8 cellular contexts compared by ENCODE assay signal in genomic region chr2:106638043-106638442, GRCh38.
DNase-seq lines count a peak whose midpoint lies in the region; ATAC-seq and TF ChIP-seq lines count a peak whose summit lies in the region.

No MANE protein-coding gene starts in this region.

- peaks cover 6% of the 10 kb centered on the region for H3K27me3 Mint-ChIP-seq in activated T-helper 17 cell treated with anti-CD3 and anti-CD28 coated beads, Interleukin-2, amount 50 U/mL, for 72 hours

- H3K27ac ChIP-seq in heart right ventricle (no peak overlapping the region), right cardiac atrium (ENCODE audit: low read length) (no peak overlapping the region), gastroesophageal sphincter (no peak overlapping the region), upper lobe of right lung (no peak overlapping the region)

- no peaks in the 10 kb centered on the region for H3K9me3 ChIP-seq in heart right ventricle
- no peaks in the 10 kb centered on the region for H3K9me3 ChIP-seq in right cardiac atrium (ENCODE audit: control insufficient read depth, low read length)
- no peaks in the 10 kb centered on the region for H3K9me3 ChIP-seq in gastroesophageal sphincter
- H3K9me3 ChIP-seq in upper lobe of right lung: no peaks in the 10 kb centered on the region

- H3K36me3 ChIP-seq in heart right ventricle: no peaks in the 10 kb centered on the region
- no peaks in the 10 kb centered on the region for H3K36me3 ChIP-seq in gastroesophageal sphincter
- H3K36me3 ChIP-seq in upper lobe of right lung: no peaks in the 10 kb centered on the region

- intact Hi-C loops in heart right ventricle (cut with DNase I) (loop anchor here in 6 of 10 donors (5.0 to 10.0 kb wide), 6 partner anchors 1027 to 1557 kb away; no protein-coding TSS in a partner anchor), right cardiac atrium (cut with DNase I) (loop anchor here in 1 of 4 donors (5.0 kb wide), 1 partner anchor 989 kb away; no protein-coding TSS in a partner anchor), upper lobe of right lung (cut with DNase I) (no loop called here)

- no peak overlapping the region for H3K27ac Mint-ChIP-seq in activated T-helper 17 cell treated with anti-CD3 and anti-CD28 coated beads, Interleukin-2, amount 50 U/mL, for 72 hours

- DNase-seq in heart right ventricle: no peak
- DNase-seq in right cardiac atrium: no peak
- peak; percentile 30 for DNase-seq in RKO (ENCODE audit: low spot score)
- no peak for DNase-seq in upper lobe of right lung
- DNase-seq in HK-2 (ENCODE audit: unreplicated experiment): no peak

- no peak for TF ChIP-seq POLR2A in gastroesophageal sphincter (IDR thresholded peaks at IDR 0.05)

- no peaks in the 10 kb centered on the region for H3K4me1 ChIP-seq in heart right ventricle
- no peaks in the 10 kb centered on the region for H3K4me1 ChIP-seq in right cardiac atrium (ENCODE audit: control insufficient read depth, insufficient read depth, low read length)
- H3K4me1 ChIP-seq in gastroesophageal sphincter: no peaks in the 10 kb centered on the region
- H3K4me1 ChIP-seq in upper lobe of right lung: no peaks in the 10 kb centered on the region

- H3K4me3 ChIP-seq in heart right ventricle (no peak overlapping the region), right cardiac atrium (ENCODE audit: low read length) (no peak overlapping the region), gastroesophageal sphincter (no peak overlapping the region), upper lobe of right lung (no peak overlapping the region)

- H3K4me1 Mint-ChIP-seq in activated T-helper 17 cell treated with anti-CD3 and anti-CD28 coated beads, Interleukin-2, amount 50 U/mL, for 72 hours: no peaks in the 10 kb centered on the region

- WGBS in heart right ventricle, 2 donors: 0 to 7% methylated on average over 1 of the region's 1 CpG
- 0% methylated on average over 1 of the region's 1 CpG for WGBS in right cardiac atrium
- WGBS in gastroesophageal sphincter (ENCODE audit: low coverage in 1 of 2), 2 donors: 0% methylated on average over 1 of the region's 1 CpG

- H3K9me3 Mint-ChIP-seq in activated T-helper 17 cell treated with anti-CD3 and anti-CD28 coated beads, Interleukin-2, amount 50 U/mL, for 72 hours: no peaks in the 10 kb centered on the region

- TF ChIP-seq CTCF in heart right ventricle (IDR thresholded peaks at IDR 0.05) (peak in 7 of 9 donors; percentile 30 to 66 (median 53)), gastroesophageal sphincter (IDR thresholded peaks at IDR 0.05) (peak; percentile 16 to 54 (median 42)), upper lobe of right lung (IDR thresholded peaks at IDR 0.05) (peak; percentile 42)

- TF ChIP-seq EP300 in gastroesophageal sphincter (IDR thresholded peaks at IDR 0.05): no peak

- no peaks in the 10 kb centered on the region for H3K27me3 ChIP-seq in heart right ventricle
- no peaks in the 10 kb centered on the region for H3K27me3 ChIP-seq in right cardiac atrium (ENCODE audit: control insufficient read depth, insufficient read depth)
- H3K27me3 ChIP-seq in gastroesophageal sphincter: no peaks in the 10 kb centered on the region
- no peaks in the 10 kb centered on the region for H3K27me3 ChIP-seq in upper lobe of right lung

- no peaks in the 10 kb centered on the region for H3K36me3 Mint-ChIP-seq in activated T-helper 17 cell treated with anti-CD3 and anti-CD28 coated beads, Interleukin-2, amount 50 U/mL, for 72 hours (ENCODE audit: low read depth)

- ATAC-seq in heart right ventricle (peak in 1 of 8 donors; percentile 31), right cardiac atrium (no peak), gastroesophageal sphincter (no peak), upper lobe of right lung (no peak), HG02970 (IDR thresholded peaks at IDR 0.05; ENCODE audit: low FRiP score, unreplicated experiment) (no peak)
- ATAC-seq in activated T-helper 17 cell treated with anti-CD3 and anti-CD28 coated beads, Interleukin-2, amount 50 U/mL, for 72 hours (replicated peaks): no peak

- H3K4me3 Mint-ChIP-seq in activated T-helper 17 cell treated with anti-CD3 and anti-CD28 coated beads, Interleukin-2, amount 50 U/mL, for 72 hours: no peak overlapping the region
